10 cellular contexts compared by ENCODE assay signal in the genomic region with DNA sequence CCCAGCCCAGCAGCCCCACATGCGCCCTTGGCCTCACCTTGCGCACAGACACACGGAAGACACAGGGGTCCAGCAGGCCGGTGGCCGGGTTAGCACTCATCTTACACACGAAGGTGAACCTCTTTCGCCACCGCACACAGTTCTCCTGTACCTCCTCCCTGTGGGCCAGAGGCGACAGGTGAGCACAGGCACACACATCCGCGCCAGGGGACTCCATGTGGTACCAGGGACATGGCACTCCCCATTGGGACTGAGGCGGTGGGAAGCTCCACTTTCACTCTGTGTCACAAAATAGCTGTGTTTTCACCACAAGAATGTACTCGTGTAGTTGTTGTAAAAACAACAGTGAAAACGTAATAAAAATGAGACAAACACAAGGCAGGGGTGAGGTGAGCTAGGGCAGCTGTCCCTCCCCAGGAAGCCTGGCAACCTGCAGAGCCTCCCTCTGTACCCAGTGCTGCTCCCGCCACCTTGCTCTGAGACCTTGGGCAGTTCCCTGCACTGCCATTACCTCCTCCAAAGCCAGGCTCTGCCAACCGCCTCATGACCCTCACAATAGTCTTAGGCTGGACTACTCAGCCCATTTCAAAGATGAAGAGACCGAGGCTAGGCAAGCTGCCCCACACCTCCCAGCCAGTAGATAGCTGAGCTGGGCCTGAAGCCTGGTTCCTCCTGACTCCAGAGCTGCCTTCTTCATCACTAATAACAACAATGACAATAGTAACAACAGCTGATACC. TPM values are rescaled to one million over a fixed set of nuclear protein-coding genes. Genes with fewer than 3 reads are reported as not detected.
DNase-seq lines count a peak whose midpoint lies in the region; ATAC-seq and TF ChIP-seq lines count a peak whose summit lies in the region.
"Had no signal": no experiment of that assay in that cellular context is flagged by ENCODE, and none has a peak within 500 bp of the region (broad histone marks: within the 10 kb centered on the region; RNA-seq: fewer than 3 reads in every experiment).

No MANE protein-coding gene starts in this region.

- H3K27me3 ChIP-seq in dorsolateral prefrontal cortex = no peaks in the 10 kb centered on the region
- no peaks in the 10 kb centered on the region for H3K27me3 ChIP-seq in thymus (ENCODE audit: control insufficient read depth, insufficient read depth)
- H3K27me3 ChIP-seq: BE2C, testis had no signal

- H3K36me3 ChIP-seq in thymus (ENCODE audit: control insufficient read depth, insufficient read depth) = peaks cover 27% of the 10 kb centered on the region
- H3K36me3 ChIP-seq: BE2C had no signal

- TF ChIP-seq CTCF in dorsolateral prefrontal cortex (IDR thresholded peaks at IDR 0.05 in 54 of 56, conservative IDR thresholded peaks at IDR 0.05 in 2 of 56; ENCODE audit: low read depth in 1 of 56, partially characterized antibody in 56 of 56) = no peak

- H3K4me3 ChIP-seq in dorsolateral prefrontal cortex (peak overlapping the region in 15 of 59 donors; percentile 1 to 68 (median 26)), thymus (ENCODE audit: low read length) (no peak overlapping the region)
- H3K4me3 ChIP-seq: testis had no signal

- no peaks in the 10 kb centered on the region for H3K9me3 ChIP-seq in thymus (ENCODE audit: control insufficient read depth)
- H3K9me3 ChIP-seq: BE2C, testis had no signal

- peaks cover 12% of the 10 kb centered on the region for H3K4me1 ChIP-seq in thymus (ENCODE audit: control insufficient read depth, insufficient read depth, low read length)

- H3K27ac ChIP-seq in dorsolateral prefrontal cortex (peak overlapping the region; percentile 52 to 100 (median 97)), thymus (ENCODE audit: low read depth) (peak overlapping the region; percentile 11)

- WGBS in thymus = 96% methylated on average over 17 of the region's 17 CpGs

- ATAC-seq in Right ventricle myocardium inferior (no peak), left ventricle myocardium superior (no peak), GM18502 (IDR thresholded peaks at IDR 0.05; ENCODE audit: poor library complexity, unreplicated experiment) (no peak)

- intact Hi-C loops in Right ventricle myocardium inferior (cut with DNase I) = no loop called here
- intact Hi-C loops in left ventricle myocardium superior (cut with micrococcal nuclease) = no loop called here
- intact Hi-C loops in dorsolateral prefrontal cortex (cut with DNase I) = no loop called here

- DNase-seq in Right ventricle myocardium inferior (ENCODE audit: missing footprints) = peak; percentile 62
- no peak for DNase-seq in left ventricle myocardium superior
- no peak for DNase-seq in dorsolateral prefrontal cortex
- DNase-seq in stimulated activated CD8-positive, alpha-beta memory T cell treated with anti-CD3 and anti-CD28 coated beads, Interleukin-4, amount 100 ng/mL, for 48 hours = no peak
- DNase-seq: activated gamma-delta T cell treated with Interleukin-2 at 50 U/mL for 16 hours, BE2C, GOT3 had no signal

RNA-seq across cellular contexts. Expression of a gene that starts 16.3 kb away (rescaled TPM):
- total RNA-seq in Right ventricle myocardium inferior = 11.9 TPM
- 11.1 TPM for total RNA-seq in left ventricle myocardium superior
- 10 to 100 TPM; 23.7 to 41.9 (median 31.9) TPM for total RNA-seq in dorsolateral prefrontal cortex
- polyA plus RNA-seq in thymus = 32.8 TPM

RNA-seq across cellular contexts. Expression of a gene that starts 23.4 kb away (rescaled TPM):
- total RNA-seq in Right ventricle myocardium inferior (not detected), left ventricle myocardium superior (not detected), dorsolateral prefrontal cortex (10 to 100 TPM in 5 of 120 experiments, 1 to 10 TPM in 115; 1.2 to 13.2 (median 5.0) TPM)
- 1.2 TPM for polyA plus RNA-seq in thymus

RNA-seq across cellular contexts. Expression of a gene that starts 26.9 kb away (rescaled TPM):
- total RNA-seq in Right ventricle myocardium inferior = 25.3 TPM
- total RNA-seq in left ventricle myocardium superior = 21.6 TPM
- 100 to 1,000 TPM in 117 of 120 experiments, 10 to 100 TPM in 3; 73.1 to 300 (median 141) TPM for total RNA-seq in dorsolateral prefrontal cortex
- polyA plus RNA-seq in thymus = 51.4 TPM

RNA-seq across cellular contexts. Expression of a gene that starts 37.1 kb away (rescaled TPM):
- total RNA-seq in Right ventricle myocardium inferior = 21.9 TPM
- total RNA-seq in left ventricle myocardium superior = 28.5 TPM
- total RNA-seq in dorsolateral prefrontal cortex = 10 to 100 TPM; 13.2 to 58.0 (median 23.6) TPM
- polyA plus RNA-seq in thymus = 12.8 TPM

RNA-seq across cellular contexts. Expression of a gene that starts 54.5 kb away (rescaled TPM):
- total RNA-seq in Right ventricle myocardium inferior = 43.3 TPM
- total RNA-seq in left ventricle myocardium superior = 50.5 TPM
- total RNA-seq in dorsolateral prefrontal cortex = 100 to 1,000 TPM in 113 of 120 experiments, 10 to 100 TPM in 7; 52.7 to 225 (median 137) TPM
- 42.8 TPM for polyA plus RNA-seq in thymus
